Comparison of ENCODE assay signal across 18 cellular contexts in the genomic region with DNA sequence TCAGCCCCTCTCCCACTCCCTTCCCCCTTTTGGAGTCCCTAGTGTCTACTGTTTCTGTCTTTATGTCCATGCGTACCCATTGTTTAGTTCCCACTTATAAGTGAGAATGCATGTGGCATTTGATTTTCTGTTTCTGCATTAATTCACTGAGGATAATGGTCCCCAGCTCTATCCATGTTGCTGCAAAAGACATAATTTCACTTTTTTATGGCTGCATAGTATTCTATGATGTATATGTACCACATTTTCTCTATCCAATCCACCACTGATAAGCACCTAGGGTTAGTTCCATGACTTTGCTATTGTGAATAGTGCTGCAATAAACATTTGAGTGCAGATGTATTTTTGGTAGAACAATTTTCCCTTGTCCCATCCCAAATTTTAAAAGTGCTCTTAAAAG. TPM values are rescaled to one million over a fixed set of nuclear protein-coding genes. Genes with fewer than 3 reads are reported as not detected.
DNase-seq lines count a peak whose midpoint lies in the region; ATAC-seq and TF ChIP-seq lines count a peak whose summit lies in the region.
"Had no signal": no experiment of that assay in that cellular context is flagged by ENCODE, and none has a peak within 500 bp of the region (broad histone marks: within the 10 kb centered on the region; RNA-seq: fewer than 3 reads in every experiment).

No MANE protein-coding gene starts in this region.

- peak overlapping the region; percentile 72 for H3K27ac Mint-ChIP-seq in activated CD8-positive, alpha-beta memory T cell treated with anti-CD3 and anti-CD28 coated beads, Interleukin-2, amount 10 ng/mL, durations not matched to agents 7 days and 5 days
- H3K27ac Mint-ChIP-seq in CD8-positive, alpha-beta memory T cell = peak overlapping the region in 7 of 8 donors; percentile 53 to 94 (median 86)
- H3K27ac Mint-ChIP-seq in activated naive CD8-positive, alpha-beta T cell treated with anti-CD3 and anti-CD28 coated beads, Interleukin-2, amount 50 U/mL, for 24 hours = peak overlapping the region; percentile 46
- peak overlapping the region; percentile 84 to 91 for H3K27ac Mint-ChIP-seq in natural killer cell

- H3K9me3 Mint-ChIP-seq in activated CD8-positive, alpha-beta memory T cell treated with anti-CD3 and anti-CD28 coated beads, Interleukin-2, amount 10 ng/mL, durations not matched to agents 7 days and 5 days (ENCODE audit: low read depth) = no peaks in the 10 kb centered on the region
- no peaks in the 10 kb centered on the region for H3K9me3 Mint-ChIP-seq in CD8-positive, alpha-beta memory T cell
- no peaks in the 10 kb centered on the region for H3K9me3 Mint-ChIP-seq in activated naive CD8-positive, alpha-beta T cell treated with anti-CD3 and anti-CD28 coated beads, Interleukin-2, amount 50 U/mL, for 24 hours
- H3K9me3 Mint-ChIP-seq in natural killer cell = no peaks in the 10 kb centered on the region

- POLR2A ChIA-PET in CD8-positive, alpha-beta memory T cell (lab: Charles Lee) = no interaction called here

- intact Hi-C loops in natural killer cell (cut with micrococcal nuclease) (no loop called here), left cardiac atrium (cut with DNase I) (no loop called here)

- no peak for ATAC-seq in activated CD8-positive, alpha-beta memory T cell treated with anti-CD3 and anti-CD28 coated beads, Interleukin-2, amount 10 ng/mL, durations not matched to agents 7 days and 5 days
- ATAC-seq in activated naive CD8-positive, alpha-beta T cell treated with anti-CD3 and anti-CD28 coated beads, Interleukin-2, amount 50 U/mL, for 24 hours = no peak
- ATAC-seq in natural killer cell = no peak
- no peak for ATAC-seq in left cardiac atrium
- ATAC-seq: Right ventricle myocardium inferior had no signal

- no peaks in the 10 kb centered on the region for H3K9me3 ChIP-seq in CD8-positive, alpha-beta memory T cell (ENCODE audit: low read length)
- H3K9me3 ChIP-seq: Peyer's patch had no signal

- no peaks in the 10 kb centered on the region for H3K27me3 Mint-ChIP-seq in activated CD8-positive, alpha-beta memory T cell treated with anti-CD3 and anti-CD28 coated beads, Interleukin-2, amount 10 ng/mL, durations not matched to agents 7 days and 5 days
- no peaks in the 10 kb centered on the region for H3K27me3 Mint-ChIP-seq in CD8-positive, alpha-beta memory T cell
- no peaks in the 10 kb centered on the region for H3K27me3 Mint-ChIP-seq in activated naive CD8-positive, alpha-beta T cell treated with anti-CD3 and anti-CD28 coated beads, Interleukin-2, amount 50 U/mL, for 24 hours
- no peaks in the 10 kb centered on the region for H3K27me3 Mint-ChIP-seq in natural killer cell (ENCODE audit: low read depth in 2 of 2)

- H3K4me1 ChIP-seq in CD8-positive, alpha-beta memory T cell (ENCODE audit: insufficient read depth, low read length) = peaks cover 8% of the 10 kb centered on the region
- H3K4me1 ChIP-seq: Peyer's patch had no signal

- peak overlapping the region; percentile 48 for H3K4me3 Mint-ChIP-seq in activated CD8-positive, alpha-beta memory T cell treated with anti-CD3 and anti-CD28 coated beads, Interleukin-2, amount 10 ng/mL, durations not matched to agents 7 days and 5 days
- H3K4me3 Mint-ChIP-seq in CD8-positive, alpha-beta memory T cell = peak overlapping the region in 6 of 7 donors; percentile 2 to 62 (median 36)
- no peak overlapping the region for H3K4me3 Mint-ChIP-seq in activated naive CD8-positive, alpha-beta T cell treated with anti-CD3 and anti-CD28 coated beads, Interleukin-2, amount 50 U/mL, for 24 hours
- no peak overlapping the region for H3K4me3 Mint-ChIP-seq in natural killer cell

- no peak overlapping the region for H3K4me3 ChIP-seq in CD8-positive, alpha-beta memory T cell (ENCODE audit: low read length)
- H3K4me3 ChIP-seq: Peyer's patch had no signal

- peaks cover 69% of the 10 kb centered on the region for H3K4me1 Mint-ChIP-seq in activated CD8-positive, alpha-beta memory T cell treated with anti-CD3 and anti-CD28 coated beads, Interleukin-2, amount 10 ng/mL, durations not matched to agents 7 days and 5 days
- peaks cover 31 to 66% (median 61%) of the 10 kb centered on the region in 3 donors for H3K4me1 Mint-ChIP-seq in CD8-positive, alpha-beta memory T cell
- peaks cover 38% of the 10 kb centered on the region for H3K4me1 Mint-ChIP-seq in activated naive CD8-positive, alpha-beta T cell treated with anti-CD3 and anti-CD28 coated beads, Interleukin-2, amount 50 U/mL, for 24 hours
- H3K4me1 Mint-ChIP-seq in natural killer cell = peaks cover 24 to 25% of the 10 kb centered on the region in 2 donors

- no peak for TF ChIP-seq CTCF in natural killer cell (IDR thresholded peaks at IDR 0.05)

- H3K36me3 Mint-ChIP-seq in activated CD8-positive, alpha-beta memory T cell treated with anti-CD3 and anti-CD28 coated beads, Interleukin-2, amount 10 ng/mL, durations not matched to agents 7 days and 5 days = peaks cover 69% of the 10 kb centered on the region
- peaks cover 14 to 78% (median 25%) of the 10 kb centered on the region in 3 donors for H3K36me3 Mint-ChIP-seq in CD8-positive, alpha-beta memory T cell
- peaks cover 79% of the 10 kb centered on the region for H3K36me3 Mint-ChIP-seq in activated naive CD8-positive, alpha-beta T cell treated with anti-CD3 and anti-CD28 coated beads, Interleukin-2, amount 50 U/mL, for 24 hours (ENCODE audit: low read depth)
- peaks cover 9% of the 10 kb centered on the region for H3K36me3 Mint-ChIP-seq in natural killer cell

- CTCF ChIA-PET in activated CD8-positive, alpha-beta memory T cell treated with anti-CD3 and anti-CD28 coated beads, Interleukin-2, amount 10 ng/mL, durations not matched to agents 7 days and 5 days (lab: Charles Lee) = interaction anchor here (1.2 to 2.5 kb wide), 7 partner anchors 10 to 54 kb away, joined by 3 to 12 read pairs (median 5); a partner anchor contains a TSS
- CTCF ChIA-PET in CD8-positive, alpha-beta memory T cell (lab: Charles Lee) = interaction anchor here (1.1 to 1.9 kb wide), 5 partner anchors 13 to 60 kb away, joined by 3 to 5 read pairs (median 3); no protein-coding TSS in a partner anchor

- no peaks in the 10 kb centered on the region for H3K27me3 ChIP-seq in CD8-positive, alpha-beta memory T cell (ENCODE audit: insufficient read depth, low read length, poor library complexity, severe bottlenecking)
- H3K27me3 ChIP-seq: Peyer's patch had no signal

- no peak for DNase-seq in activated CD8-positive, alpha-beta memory T cell treated with anti-CD3 and anti-CD28 coated beads, Interleukin-2, amount 10 ng/mL, durations not matched to agents 7 days and 5 days
- no peak for DNase-seq in activated CD8-positive, alpha-beta memory T cell treated with anti-CD3 and anti-CD28 coated beads, Interleukin-2, amount 50 U/mL, for 4 hours
- no peak for DNase-seq in CD8-positive, alpha-beta memory T cell
- DNase-seq in activated naive CD8-positive, alpha-beta T cell treated with anti-CD3 and anti-CD28 coated beads, Interleukin-2, amount 50 U/mL, for 24 hours = no peak
- no peak for DNase-seq in natural killer cell
- DNase-seq in left cardiac atrium = no peak
- DNase-seq in RKO (ENCODE audit: low spot score) = no peak
- no peak for DNase-seq in NCI-H1694 treated with DMSO at 0.1 percent for 48 hours (lab: John Stamatoyannopoulos, UW)
- DNase-seq: NCI-H1105 treated with DMSO at 0.1 percent for 48 hours, NCI-H2081, NCI-H2171, NCI-H345, NCI-H524, NCI-H82, Peyer's patch had no signal

- H3K27ac ChIP-seq in CD8-positive, alpha-beta memory T cell (ENCODE audit: low read depth, low read length) = no peak overlapping the region
- H3K27ac ChIP-seq: C4-2B, KMS-11, Peyer's patch had no signal

- H3K36me3 ChIP-seq in CD8-positive, alpha-beta memory T cell (ENCODE audit: insufficient read depth, low read length) = peaks cover 11% of the 10 kb centered on the region
- H3K36me3 ChIP-seq: Peyer's patch had no signal

RNA-seq across cellular contexts. Expression of a gene that starts 34.2 kb away (rescaled TPM):
- total RNA-seq in activated CD8-positive, alpha-beta memory T cell treated with anti-CD3 and anti-CD28 coated beads, Interleukin-2, amount 10 ng/mL, durations not matched to agents 7 days and 5 days = 10 to 100 TPM; 79.1 to 94.2 TPM
- total RNA-seq in CD8-positive, alpha-beta memory T cell = 100 to 1,000 TPM; 145 to 154 TPM
- 84.9 TPM for polyA plus RNA-seq in CD8-positive, alpha-beta memory T cell
- total RNA-seq in natural killer cell (100 to 1,000 TPM in 2 of 3 donors, 10 to 100 TPM in 1; 97.4 to 102 (median 102) TPM), left cardiac atrium (10 to 100 TPM; 43.7 to 52.9 TPM)

RNA-seq across cellular contexts. Expression of a gene that starts 58.7 kb away (rescaled TPM):
- 100 to 1,000 TPM; 136 to 149 TPM for total RNA-seq in activated CD8-positive, alpha-beta memory T cell treated with anti-CD3 and anti-CD28 coated beads, Interleukin-2, amount 10 ng/mL, durations not matched to agents 7 days and 5 days
- total RNA-seq in CD8-positive, alpha-beta memory T cell = 100 to 1,000 TPM; 187 to 195 TPM
- 132 TPM for polyA plus RNA-seq in CD8-positive, alpha-beta memory T cell
- total RNA-seq in natural killer cell = 100 to 1,000 TPM in 1 of 3 donors, 10 to 100 TPM in 2; 90.0 to 111 (median 98.1) TPM
- 10 to 100 TPM in 1 of 2 donors, 1 to 10 TPM in 1; 9.9 to 17.7 TPM for total RNA-seq in left cardiac atrium

Comparison
In these comparisons a context has a peak if more than half of its experiments do, and no peak if none do; other contexts are left out.
1. H3K4me3 Mint-ChIP-seq: peak in activated CD8-positive, alpha-beta memory T cell treated with anti-CD3 and anti-CD28 coated beads, Interleukin-2, amount 10 ng/mL, durations not matched to agents 7 days and 5 days (single experiment) and CD8-positive, alpha-beta memory T cell (6 of 7); none in activated naive CD8-positive, alpha-beta T cell treated with anti-CD3 and anti-CD28 coated beads, Interleukin-2, amount 50 U/mL, for 24 hours (single experiment) and natural killer cell (single experiment).
2. RNA of a gene that starts 58.7 kb away (total RNA-seq): 187 to 195 TPM in CD8-positive, alpha-beta memory T cell, 136 to 149 TPM in activated CD8-positive, alpha-beta memory T cell treated with anti-CD3 and anti-CD28 coated beads, Interleukin-2, amount 10 ng/mL, durations not matched to agents 7 days and 5 days and 90.0 to 111 TPM in natural killer cell; 9.9 to 17.7 TPM in left cardiac atrium; every median in the first group is over 4 times any median in the second.
3. Peak in every context shown above with its lines, with median percentiles within 50 percentile points of each other: H3K27ac Mint-ChIP-seq.